Comparison of ENCODE assay signal across 2 cellular contexts in genomic region chr5:32498484-32498883, GRCh38.
TF ChIP-seq lines count a peak whose summit lies in the region.

No MANE protein-coding gene starts in this region.

TF ChIP-seq in A549, 52 proteins besides CTCF, POLR2A, EP300 and RAD21 (continued from another document):
- TF ChIP-seq, protein P1, sequence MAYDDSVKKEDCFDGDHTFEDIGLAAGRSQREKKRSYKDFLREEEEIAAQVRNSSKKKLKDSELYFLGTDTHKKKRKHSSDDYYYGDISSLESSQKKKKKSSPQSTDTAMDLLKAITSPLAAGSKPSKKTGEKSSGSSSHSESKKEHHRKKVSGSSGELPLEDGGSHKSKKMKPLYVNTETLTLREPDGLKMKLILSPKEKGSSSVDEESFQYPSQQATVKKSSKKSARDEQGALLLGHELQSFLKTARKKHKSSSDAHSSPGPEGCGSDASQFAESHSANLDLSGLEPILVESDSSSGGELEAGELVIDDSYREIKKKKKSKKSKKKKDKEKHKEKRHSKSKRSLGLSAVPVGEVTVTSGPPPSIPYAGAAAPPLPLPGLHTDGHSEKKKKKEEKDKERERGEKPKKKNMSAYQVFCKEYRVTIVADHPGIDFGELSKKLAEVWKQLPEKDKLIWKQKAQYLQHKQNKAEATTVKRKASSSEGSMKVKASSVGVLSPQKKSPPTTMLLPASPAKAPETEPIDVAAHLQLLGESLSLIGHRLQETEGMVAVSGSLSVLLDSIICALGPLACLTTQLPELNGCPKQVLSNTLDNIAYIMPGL (CRISPR knock-in tag; IDR thresholded peaks at IDR 0.05; ENCODE audit: borderline replicate concordance): no peak
- TF ChIP-seq HOXB13 (CRISPR knock-in tag; IDR thresholded peaks at IDR 0.05; ENCODE audit: low read depth) (no peak), EHF (CRISPR knock-in tag; IDR thresholded peaks at IDR 0.05) (no peak), HDAC2 (IDR thresholded peaks at IDR 0.05) (no peak), SREBF2 (IDR thresholded peaks at IDR 0.05) (no peak), ZNF302 (CRISPR knock-in tag; IDR thresholded peaks at IDR 0.05) (no peak), ATOH8 (CRISPR knock-in tag; IDR thresholded peaks at IDR 0.05; ENCODE audit: low read depth) (no peak), HES2 (IDR thresholded peaks at IDR 0.05) (no peak), TP53 (CRISPR knock-in tag; IDR thresholded peaks at IDR 0.05) (no peak), ZSCAN20 (CRISPR knock-in tag; IDR thresholded peaks at IDR 0.05) (no peak), GATA3 (IDR thresholded peaks at IDR 0.05; ENCODE audit: borderline replicate concordance) (no peak), MAFK (IDR thresholded peaks at IDR 0.05; ENCODE audit: partially characterized antibody) (no peak), NPAS2 (CRISPR knock-in tag; IDR thresholded peaks at IDR 0.05; ENCODE audit: borderline replicate concordance) (no peak)

TF ChIP-seq in SK-N-SH treated with all-trans-retinoic acid at 6 μM for 48 hours, 23 proteins besides CTCF, POLR2A, EP300 and RAD21 (continued from another document):
- TF ChIP-seq TSHZ2 (CRISPR knock-in tag; IDR thresholded peaks at IDR 0.05): no peak
- TF ChIP-seq CREB5 (CRISPR knock-in tag; IDR thresholded peaks at IDR 0.05; ENCODE audit: low read depth): no peak
- TF ChIP-seq ZC3H10 (CRISPR knock-in tag; IDR thresholded peaks at IDR 0.05): no peak
- no peak for TF ChIP-seq GLIS3 (CRISPR knock-in tag; IDR thresholded peaks at IDR 0.05)
- TF ChIP-seq, protein P2, sequence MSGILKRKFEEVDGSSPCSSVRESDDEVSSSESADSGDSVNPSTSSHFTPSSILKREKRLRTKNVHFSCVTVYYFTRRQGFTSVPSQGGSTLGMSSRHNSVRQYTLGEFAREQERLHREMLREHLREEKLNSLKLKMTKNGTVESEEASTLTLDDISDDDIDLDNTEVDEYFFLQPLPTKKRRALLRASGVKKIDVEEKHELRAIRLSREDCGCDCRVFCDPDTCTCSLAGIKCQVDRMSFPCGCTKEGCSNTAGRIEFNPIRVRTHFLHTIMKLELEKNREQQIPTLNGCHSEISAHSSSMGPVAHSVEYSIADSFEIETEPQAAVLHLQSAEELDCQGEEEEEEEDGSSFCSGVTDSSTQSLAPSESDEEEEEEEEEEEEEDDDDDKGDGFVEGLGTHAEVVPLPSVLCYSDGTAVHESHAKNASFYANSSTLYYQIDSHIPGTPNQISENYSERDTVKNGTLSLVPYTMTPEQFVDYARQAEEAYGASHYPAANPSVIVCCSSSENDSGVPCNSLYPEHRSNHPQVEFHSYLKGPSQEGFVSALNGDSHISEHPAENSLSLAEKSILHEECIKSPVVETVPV (CRISPR knock-in tag; IDR thresholded peaks at IDR 0.05): no peak
- no peak for TF ChIP-seq TOX (CRISPR knock-in tag; IDR thresholded peaks at IDR 0.05; ENCODE audit: borderline replicate concordance)
- no peak for TF ChIP-seq PATZ1 (CRISPR knock-in tag; IDR thresholded peaks at IDR 0.05; ENCODE audit: borderline replicate concordance)
- TF ChIP-seq PPARA (CRISPR knock-in tag; IDR thresholded peaks at IDR 0.05; ENCODE audit: borderline replicate concordance): no peak
- no peak for TF ChIP-seq TCF4 (CRISPR knock-in tag; IDR thresholded peaks at IDR 0.05; ENCODE audit: borderline replicate concordance)
- no peak for TF ChIP-seq RARB (CRISPR knock-in tag; IDR thresholded peaks at IDR 0.05)
- TF ChIP-seq ZNF565 (CRISPR knock-in tag; conservative IDR thresholded peaks at IDR 0.05; ENCODE audit: low read depth): no peak
- TF ChIP-seq ZFP3 (CRISPR knock-in tag; IDR thresholded peaks at IDR 0.05): no peak
